In the genomic region with DNA sequence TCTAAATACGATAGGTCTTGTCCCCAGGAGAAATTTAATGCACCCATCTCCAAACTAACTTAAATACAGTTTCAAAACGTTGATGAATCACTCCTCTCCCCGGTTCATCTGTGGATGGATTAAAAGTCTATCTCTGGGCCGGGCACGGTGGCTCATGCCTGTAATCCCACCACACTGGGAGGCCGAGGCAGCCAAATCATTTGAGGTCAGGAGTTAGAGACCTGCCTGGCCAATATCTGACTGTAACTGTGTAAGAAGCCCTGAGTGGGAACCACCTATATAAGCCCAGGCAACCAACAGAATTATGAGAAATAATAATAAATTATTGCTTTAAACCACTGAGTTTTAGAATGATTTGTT, we compare ENCODE assay signal across 19 cellular contexts.
"Had no signal": no experiment of that assay in that cellular context is flagged by ENCODE, and none has a peak within 500 bp of the region (broad histone marks: within the 10 kb centered on the region; RNA-seq: fewer than 3 reads in every experiment).

No MANE protein-coding gene starts in this region.

- H3K4me3 ChIP-seq: breast epithelium, dorsolateral prefrontal cortex, gastrocnemius medialis, hepatocyte, pancreas, psoas muscle, right atrium auricular region, smooth muscle cell, suprapubic skin, tibial artery had no signal

- H3K27ac ChIP-seq: breast epithelium, dorsolateral prefrontal cortex, gastrocnemius medialis, hepatocyte, pancreas, psoas muscle, right atrium auricular region, suprapubic skin, tibial artery had no signal

- H3K27ac Mint-ChIP-seq: activated CD8-positive, alpha-beta T cell treated with anti-CD3 and anti-CD28 coated beads for 36 hours; activated naive CD4-positive, alpha-beta T cell treated with anti-CD3 and anti-CD28 coated beads, Interleukin-2, amount 50 U/mL, for 24 hours; activated naive CD8-positive, alpha-beta T cell treated with anti-CD3 and anti-CD28 coated beads, Interleukin-2, amount 50 U/mL, for 24 hours; activated T-helper 17 cell treated with anti-CD3 and anti-CD28 coated beads, Interleukin-2, amount 50 U/mL, for 72 hours; nephron progenitor cell had no signal

- H3K4me1 ChIP-seq: breast epithelium, pancreas had no signal

- H3K9me3 Mint-ChIP-seq: activated CD8-positive, alpha-beta T cell treated with anti-CD3 and anti-CD28 coated beads for 36 hours; activated naive CD4-positive, alpha-beta T cell treated with anti-CD3 and anti-CD28 coated beads, Interleukin-2, amount 50 U/mL, for 24 hours; activated naive CD8-positive, alpha-beta T cell treated with anti-CD3 and anti-CD28 coated beads, Interleukin-2, amount 50 U/mL, for 24 hours; activated T-cell treated with anti-CD3 and anti-CD28 coated beads, Interleukin-2, amount 50 U/mL, for 4 hours; activated T-helper 17 cell treated with anti-CD3 and anti-CD28 coated beads, Interleukin-2, amount 50 U/mL, for 72 hours; nephron progenitor cell; WTC11 had no signal

- H3K9me3 ChIP-seq: breast epithelium, gastrocnemius medialis, pancreas, psoas muscle, right atrium auricular region, suprapubic skin, tibial artery had no signal

- H3K4me1 Mint-ChIP-seq: activated naive CD4-positive, alpha-beta T cell treated with anti-CD3 and anti-CD28 coated beads, Interleukin-2, amount 50 U/mL, for 24 hours had no signal

- H3K27me3 Mint-ChIP-seq: activated naive CD4-positive, alpha-beta T cell treated with anti-CD3 and anti-CD28 coated beads, Interleukin-2, amount 50 U/mL, for 24 hours had no signal

- H3K4me2 ChIP-seq: hepatocyte, smooth muscle cell had no signal

- DNase-seq: T1000 had no signal

- H2AFZ ChIP-seq: hepatocyte had no signal

- H3K27me3 ChIP-seq: breast epithelium, hepatocyte, pancreas, right atrium auricular region, suprapubic skin, tibial artery had no signal

- H3K4me3 Mint-ChIP-seq: activated CD8-positive, alpha-beta T cell treated with anti-CD3 and anti-CD28 coated beads for 36 hours; activated naive CD4-positive, alpha-beta T cell treated with anti-CD3 and anti-CD28 coated beads, Interleukin-2, amount 50 U/mL, for 24 hours; activated naive CD8-positive, alpha-beta T cell treated with anti-CD3 and anti-CD28 coated beads, Interleukin-2, amount 50 U/mL, for 24 hours; activated T-cell treated with anti-CD3 and anti-CD28 coated beads, Interleukin-2, amount 50 U/mL, for 4 hours; activated T-helper 17 cell treated with anti-CD3 and anti-CD28 coated beads, Interleukin-2, amount 50 U/mL, for 72 hours; nephron progenitor cell; T-helper 17 cell; WTC11 had no signal

- H3K79me2 ChIP-seq: hepatocyte had no signal

- H3K36me3 Mint-ChIP-seq: activated naive CD4-positive, alpha-beta T cell treated with anti-CD3 and anti-CD28 coated beads, Interleukin-2, amount 50 U/mL, for 24 hours; WTC11 had no signal

- H3K36me3 ChIP-seq: breast epithelium, gastrocnemius medialis, pancreas, right atrium auricular region, suprapubic skin, tibial artery had no signal
